In the genomic region with DNA sequence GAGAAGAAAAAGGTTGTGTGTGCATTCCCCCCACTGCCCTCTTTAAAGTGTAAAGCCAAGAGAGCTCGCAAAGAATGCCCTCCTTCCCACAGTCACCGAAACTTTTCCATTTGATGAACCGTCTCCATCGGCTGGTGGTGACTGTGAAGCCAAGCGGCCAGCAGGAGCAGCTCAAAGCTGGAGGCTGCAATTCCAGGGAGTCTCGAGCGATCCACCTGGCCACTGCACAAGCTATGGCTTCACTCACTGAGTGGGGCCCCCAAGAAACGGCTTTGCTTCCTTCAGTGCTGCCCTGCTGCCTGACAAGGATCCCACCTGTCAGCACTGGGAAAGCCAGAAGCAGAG, we compare ENCODE assay signal across 14 cellular contexts.
"Had no signal": no experiment of that assay in that cellular context is flagged by ENCODE, and none has a peak within 500 bp of the region (broad histone marks: within the 10 kb centered on the region; RNA-seq: fewer than 3 reads in every experiment).

No MANE protein-coding gene starts in this region.

- H3K4me1 ChIP-seq: parathyroid adenoma had no signal

- H3K27ac ChIP-seq: parathyroid adenoma, transverse colon had no signal

- H3K36me3 ChIP-seq: transverse colon had no signal

- H3K9me3 ChIP-seq: transverse colon had no signal

- H3K4me3 ChIP-seq: transverse colon had no signal

- H3K4me3 Mint-ChIP-seq: brain had no signal

- H3K9ac ChIP-seq: parathyroid adenoma had no signal

- H3K36me3 Mint-ChIP-seq: brain had no signal

- H3K27me3 ChIP-seq: transverse colon had no signal

- DNase-seq: activated CD4-positive, alpha-beta T cell treated with anti-CD3 and anti-CD28 coated beads, Interleukin-2, amount 50 U/mL, for 48 hours; activated naive CD4-positive, alpha-beta T cell treated with anti-CD3 and anti-CD28 coated beads, Interleukin-2, amount 50 U/mL, for 16 hours; amygdala; cerebellar nuclear complex; dermis blood vessel endothelial cell; erythroblast; hippocampal formation; kidney glomerular epithelial cell; retina; stimulated activated CD4-positive, alpha-beta T cell treated with anti-CD3 and anti-CD28 coated beads, Interleukin-4, amount 100 ng/mL, for 4 hours; substantia nigra; transverse colon had no signal

- H3K79me2 ChIP-seq: parathyroid adenoma had no signal

- H3K27me3 Mint-ChIP-seq: brain had no signal
